ENCODE assay signal across 14 cellular contexts in the genomic region with DNA sequence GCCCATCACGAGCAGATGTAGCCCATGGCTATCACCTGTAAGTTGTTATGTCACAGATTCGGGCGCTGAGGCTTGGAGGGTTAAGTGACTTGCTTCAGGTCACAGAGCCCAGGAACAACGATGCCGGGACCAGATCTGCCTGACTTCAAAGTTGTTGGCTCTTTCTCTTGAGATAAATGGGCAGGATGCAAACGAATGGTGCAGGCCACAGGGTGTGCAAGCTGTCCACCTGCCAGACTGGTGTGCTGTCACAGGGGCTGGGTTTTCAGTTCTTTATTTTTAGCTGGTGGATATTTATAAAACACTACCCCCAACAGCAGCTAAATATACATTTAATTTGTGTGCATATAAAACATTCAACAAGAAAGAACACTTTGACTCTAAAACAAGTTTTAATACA.
"Had no signal": no experiment of that assay in that cellular context is flagged by ENCODE, and none has a peak within 500 bp of the region (broad histone marks: within the 10 kb centered on the region; RNA-seq: fewer than 3 reads in every experiment).

No MANE protein-coding gene starts in this region.

- H3K4me1 ChIP-seq: tibial artery had no signal

- H3K36me3 ChIP-seq: tibial artery, WERI-Rb-1 had no signal

- H3K9me3 Mint-ChIP-seq: activated naive CD8-positive, alpha-beta T cell treated with anti-CD3 and anti-CD28 coated beads, Interleukin-2, amount 50 U/mL, for 24 hours; endodermal cell had no signal

- H3K9me3 ChIP-seq: mucosa of descending colon, tibial artery had no signal

- H3K27ac ChIP-seq: skin epidermis, tibial artery, WERI-Rb-1 had no signal

- H3K36me3 Mint-ChIP-seq: natural killer cell had no signal

- H3K4me3 Mint-ChIP-seq: endodermal cell had no signal

- FAIRE-seq: frontal cortex had no signal

- ATAC-seq: left colon had no signal

- H3K4me3 ChIP-seq: mucosa of descending colon, skin epidermis, tibial artery had no signal

- H3K27ac Mint-ChIP-seq: endodermal cell had no signal

- H3K27me3 Mint-ChIP-seq: activated naive CD8-positive, alpha-beta T cell treated with anti-CD3 and anti-CD28 coated beads, Interleukin-2, amount 50 U/mL, for 24 hours had no signal

- DNase-seq: activated CD4-positive, alpha-beta T cell treated with anti-CD3 and anti-CD28 coated beads, Interleukin-2, amount 50 U/mL, for 48 hours; aorta; dermis blood vessel endothelial cell; endodermal cell; left colon; mucosa of descending colon; natural killer cell; stimulated activated CD4-positive, alpha-beta T cell treated with anti-CD3 and anti-CD28 coated beads, Interleukin-15, amount 100 ng/mL, for 24 hours; stimulated activated CD4-positive, alpha-beta T cell treated with anti-CD3 and anti-CD28 coated beads, Interleukin-4, amount 100 ng/mL, for 1 hour; tibial artery; WERI-Rb-1 had no signal
